28 cellular contexts compared by ENCODE assay signal in the genomic region with DNA sequence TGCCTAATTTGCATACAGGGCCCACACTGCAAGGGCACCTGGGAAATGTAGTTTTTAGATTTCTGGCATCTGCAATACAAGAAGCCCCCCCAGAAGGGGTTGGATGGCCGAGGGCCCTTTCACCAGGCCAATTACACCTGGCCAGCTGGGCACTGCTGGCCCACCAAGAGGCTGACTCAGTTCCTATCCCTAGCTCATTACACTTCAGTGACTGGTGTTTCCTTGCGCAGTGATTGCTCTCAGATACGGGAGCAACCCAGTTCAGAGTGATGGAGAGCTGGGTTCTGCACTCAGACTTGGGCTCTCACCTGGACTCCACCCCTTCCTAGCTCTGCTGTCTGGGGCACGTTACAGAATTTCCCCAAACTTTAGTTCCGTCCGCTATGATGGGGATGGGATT.
DNase-seq lines count a peak whose midpoint lies in the region; ATAC-seq, FAIRE-seq and TF ChIP-seq lines count a peak whose summit lies in the region.
"Had no signal": no experiment of that assay in that cellular context is flagged by ENCODE, and none has a peak within 500 bp of the region (broad histone marks: within the 10 kb centered on the region; RNA-seq: fewer than 3 reads in every experiment).

No MANE protein-coding gene starts in this region.

- H3K9me3 ChIP-seq in kidney (ENCODE audit: control insufficient read depth in 1 of 2, low read length in 2 of 2), result no peaks in the 10 kb centered on the region
- no peaks in the 10 kb centered on the region for H3K9me3 ChIP-seq in upper lobe of right lung
- H3K9me3 ChIP-seq: SK-N-SH had no signal

- DNase-seq in activated effector memory CD4-positive, alpha-beta T cell treated with anti-CD3 and anti-CD28 coated beads, Interleukin-2, amount 50 U/mL, for 16 hours, result peak; percentile 25
- DNase-seq in activated effector memory CD4-positive, alpha-beta T cell treated with Interleukin-2 at 50 U/mL for 16 hours, result no peak
- DNase-seq in kidney, result peak; percentile 18
- peak; percentile 36 for DNase-seq in posterior vena cava (ENCODE audit: low spot score)
- peak; percentile 2 for DNase-seq in upper lobe of right lung
- no peak for DNase-seq in NCI-H187 treated with DMSO at 0.1 percent for 48 hours (lab: John Stamatoyannopoulos, UW)
- no peak for DNase-seq in ureter (ENCODE audit: low spot score)
- DNase-seq: CD8-positive, alpha-beta T cell; EL; GDM1; GOT3; HCEC 1CT; KBM-7; MV-4-11; NCI-H1105; NCI-H1436 treated with DMSO at 0.1 percent for 48 hours; NCI-H1930; NCI-H2107; NCI-H446; NCI-H524 treated with DMSO at 0.1 percent for 48 hours; NCI-H82; OCI-M1; SK-N-SH had no signal

- H3K4me1 ChIP-seq in kidney (ENCODE audit: control insufficient read depth in 1 of 2, insufficient read depth in 1 of 2, low read depth in 1 of 2, low read length in 2 of 2), result no peaks in the 10 kb centered on the region
- H3K4me1 ChIP-seq in upper lobe of right lung, result peaks cover 2% of the 10 kb centered on the region
- H3K4me1 ChIP-seq: Peyer's patch had no signal

- H3K4me3 ChIP-seq in kidney (ENCODE audit: low read length in 2 of 2) (no peak overlapping the region), upper lobe of right lung (no peak overlapping the region)
- H3K4me3 ChIP-seq: GM12878, Peyer's patch had no signal

- intact Hi-C loops in kidney (cut with DNase I) (no loop called here), posterior vena cava (cut with DNase I) (no loop called here), upper lobe of right lung (cut with DNase I) (no loop called here)

- FAIRE-seq in kidney (lab: Jason Lieb, UNC), result no peak
- FAIRE-seq: GM12878 had no signal

- H3K27me3 ChIP-seq in upper lobe of right lung, result no peaks in the 10 kb centered on the region
- H3K27me3 ChIP-seq: Peyer's patch had no signal

- H3K9ac ChIP-seq in kidney (ENCODE audit: low read length in 2 of 2), result no peak overlapping the region
- H3K9ac ChIP-seq: SK-N-SH had no signal

- TF ChIP-seq CTCF in kidney (IDR thresholded peaks at IDR 0.05; ENCODE audit: borderline replicate concordance, extremely low read depth, insufficient read depth), result no peak
- TF ChIP-seq CTCF in upper lobe of right lung (IDR thresholded peaks at IDR 0.05), result no peak

- H3K36me3 ChIP-seq in kidney (ENCODE audit: control insufficient read depth in 1 of 2, insufficient read depth in 2 of 2, low read length in 2 of 2) (no peaks in the 10 kb centered on the region), upper lobe of right lung (no peaks in the 10 kb centered on the region)
- H3K36me3 ChIP-seq: Peyer's patch had no signal

- H3K27ac ChIP-seq in kidney (ENCODE audit: low read depth in 2 of 2, low read length in 2 of 2) (no peak overlapping the region), upper lobe of right lung (no peak overlapping the region)
- H3K27ac ChIP-seq: 22Rv1, C4-2B, Peyer's patch had no signal

- ATAC-seq in upper lobe of right lung (no peak), HG03565 (IDR thresholded peaks at IDR 0.05; ENCODE audit: unreplicated experiment) (no peak)
- ATAC-seq: CD8-positive, alpha-beta T cell; GM12878 had no signal

Comparison
In these comparisons a context has a peak if more than half of its experiments do, and no peak if none do; other contexts are left out.
1. DNase-seq: peak in activated effector memory CD4-positive, alpha-beta T cell treated with anti-CD3 and anti-CD28 coated beads, Interleukin-2, amount 50 U/mL, for 16 hours (single experiment), kidney (single experiment), posterior vena cava (single experiment) and upper lobe of right lung (single experiment); none in activated effector memory CD4-positive, alpha-beta T cell treated with Interleukin-2 at 50 U/mL for 16 hours (single experiment), NCI-H187 treated with DMSO at 0.1 percent for 48 hours (single experiment) and ureter (single experiment).